In the genomic region with DNA sequence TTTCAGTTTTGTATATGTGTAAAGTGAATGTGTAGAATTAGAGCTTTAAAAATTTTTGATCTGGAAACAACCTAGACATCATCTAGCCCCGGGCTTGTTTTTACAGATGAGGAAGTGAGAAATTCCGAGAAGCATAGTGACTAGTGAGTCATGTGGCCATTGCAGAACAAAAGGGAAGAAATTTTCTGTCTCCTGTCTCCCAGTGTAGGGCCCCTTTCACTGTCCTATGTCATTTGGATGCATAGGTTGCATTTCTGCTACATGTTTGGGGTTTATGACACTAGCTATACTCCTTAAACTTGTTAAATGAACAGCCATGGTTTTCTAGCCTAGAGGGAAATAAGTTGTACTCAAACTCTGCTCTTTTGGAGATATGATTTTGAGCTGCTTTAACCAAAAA, we compare ENCODE assay signal across 1 cellular context.
TF ChIP-seq lines count a peak whose summit lies in the region.

No MANE protein-coding gene starts in this region.

TF ChIP-seq in K562, 482 proteins besides CTCF, POLR2A, EP300 and RAD21 (continued from another document):
- TF ChIP-seq KLF1 (tag; IDR thresholded peaks at IDR 0.05) (no peak), FIP1L1 (IDR thresholded peaks at IDR 0.05; ENCODE audit: low read depth, low read length, poor library complexity, severe bottlenecking) (no peak), ZNF143 (CRISPR knock-in tag; IDR thresholded peaks at IDR 0.05) (no peak), MAFK (IDR thresholded peaks at IDR 0.05; ENCODE audit: low read length) (no peak), ZBTB17 (CRISPR knock-in tag; IDR thresholded peaks at IDR 0.05) (no peak), NR1H2 (CRISPR knock-in tag; IDR thresholded peaks at IDR 0.05) (no peak), CHCHD3 (CRISPR knock-in tag; IDR thresholded peaks at IDR 0.05) (no peak), TEAD4 (IDR thresholded peaks at IDR 0.05; ENCODE audit: low read length) (peak; percentile 35; the same call in 1 of the 2 replicates), TEAD4 (CRISPR knock-in tag; IDR thresholded peaks at IDR 0.05; ENCODE audit: borderline replicate concordance) (no peak), PHTF2 (CRISPR knock-in tag; IDR thresholded peaks at IDR 0.05) (no peak), SMARCE1 (IDR thresholded peaks at IDR 0.05) (no peak), TSC22D4 (tag; IDR thresholded peaks at IDR 0.05) (no peak), ILK (tag; IDR thresholded peaks at IDR 0.05; ENCODE audit: borderline replicate concordance, low read depth) (no peak), DNMT1 (IDR thresholded peaks at IDR 0.05) (no peak), MCM7 (IDR thresholded peaks at IDR 0.05) (no peak), NR4A1 (CRISPR knock-in tag; IDR thresholded peaks at IDR 0.05) (no peak), NR4A1 (tag; IDR thresholded peaks at IDR 0.05) (no peak), ZNF24 (IDR thresholded peaks at IDR 0.05) (no peak), SREBF1 (IDR thresholded peaks at IDR 0.05; ENCODE audit: borderline replicate concordance, low read depth, low read length) (no peak), MBD2 (IDR thresholded peaks at IDR 0.05; ENCODE audit: borderline replicate concordance, low read depth) (no peak), FOXA1 (IDR thresholded peaks at IDR 0.05; ENCODE audit: borderline replicate concordance) (no peak), ZNF780A (CRISPR knock-in tag; IDR thresholded peaks at IDR 0.05) (no peak), NELFE (IDR thresholded peaks at IDR 0.05; ENCODE audit: insufficient read depth, insufficient read length) (no peak), GABPB2 (CRISPR knock-in tag; conservative IDR thresholded peaks at IDR 0.05) (no peak), XRCC5 (IDR thresholded peaks at IDR 0.05; ENCODE audit: low read depth, low read length) (no peak)
- TF ChIP-seq, protein P1, sequence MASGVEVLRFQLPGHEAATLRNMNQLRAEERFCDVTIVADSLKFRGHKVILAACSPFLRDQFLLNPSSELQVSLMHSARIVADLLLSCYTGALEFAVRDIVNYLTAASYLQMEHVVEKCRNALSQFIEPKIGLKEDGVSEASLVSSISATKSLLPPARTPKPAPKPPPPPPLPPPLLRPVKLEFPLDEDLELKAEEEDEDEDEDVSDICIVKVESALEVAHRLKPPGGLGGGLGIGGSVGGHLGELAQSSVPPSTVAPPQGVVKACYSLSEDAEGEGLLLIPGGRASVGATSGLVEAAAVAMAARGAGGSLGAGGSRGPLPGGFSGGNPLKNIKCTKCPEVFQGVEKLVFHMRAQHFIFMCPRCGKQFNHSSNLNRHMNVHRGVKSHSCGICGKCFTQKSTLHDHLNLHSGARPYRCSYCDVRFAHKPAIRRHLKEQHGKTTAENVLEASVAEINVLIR (CRISPR knock-in tag; IDR thresholded peaks at IDR 0.05): 0 out of 2 replicates have a peak, but pooled peaks have one; percentile 16
- TF ChIP-seq, protein P2, sequence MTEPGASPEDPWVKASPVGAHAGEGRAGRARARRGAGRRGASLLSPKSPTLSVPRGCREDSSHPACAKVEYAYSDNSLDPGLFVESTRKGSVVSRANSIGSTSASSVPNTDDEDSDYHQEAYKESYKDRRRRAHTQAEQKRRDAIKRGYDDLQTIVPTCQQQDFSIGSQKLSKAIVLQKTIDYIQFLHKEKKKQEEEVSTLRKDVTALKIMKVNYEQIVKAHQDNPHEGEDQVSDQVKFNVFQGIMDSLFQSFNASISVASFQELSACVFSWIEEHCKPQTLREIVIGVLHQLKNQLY (CRISPR knock-in tag; conservative IDR thresholded peaks at IDR 0.05): no peak
